8 cellular contexts compared by ENCODE assay signal in the genomic region with DNA sequence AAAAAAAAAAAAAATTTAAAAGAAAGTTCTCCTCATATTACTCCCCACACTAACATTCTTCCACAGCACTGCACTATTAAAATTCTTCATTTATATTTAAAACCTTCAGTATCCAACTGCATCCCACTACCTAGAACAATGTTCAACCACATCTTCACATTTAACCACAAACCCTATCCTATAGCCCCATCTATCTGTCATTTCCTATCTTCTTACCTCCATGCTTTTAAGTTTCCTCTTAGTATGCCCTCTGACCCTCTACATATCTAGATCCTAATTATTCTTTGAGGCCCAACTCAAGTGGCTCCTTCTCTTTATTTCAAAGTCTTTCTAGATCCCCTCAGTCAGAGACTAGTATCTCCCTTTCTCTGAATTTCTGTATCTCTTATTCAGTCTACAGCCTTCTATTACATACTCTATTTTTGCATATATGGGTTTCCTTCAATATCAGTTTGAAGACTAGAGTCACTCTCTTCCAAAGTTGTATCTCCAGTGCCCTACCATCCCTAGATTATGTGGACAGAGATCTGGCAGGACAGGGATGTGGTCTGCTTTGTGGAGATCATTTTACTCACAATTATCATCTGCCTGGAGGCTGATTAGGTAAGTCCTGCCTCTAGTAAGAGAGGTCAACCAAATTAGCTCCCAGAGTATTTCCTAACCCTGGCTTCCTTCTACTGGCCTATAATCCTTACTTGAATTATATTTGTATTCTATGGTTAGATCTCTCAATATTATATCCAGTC. TPM values are rescaled to one million over a fixed set of nuclear protein-coding genes. Genes with fewer than 3 reads are reported as not detected.
DNase-seq lines count a peak whose midpoint lies in the region; ATAC-seq, FAIRE-seq and TF ChIP-seq lines count a peak whose summit lies in the region.

No MANE protein-coding gene starts in this region.

- H3K4me1 Mint-ChIP-seq in activated T-helper 1 cell treated with anti-CD3 and anti-CD28 coated beads, Interleukin-12 subunit alpha, Interleukin-12 subunit beta, Interleukin-2, Interleukin-4 antibody, amounts not matched to agents 30 ng/mL and 10 ng/mL and 1 ng/mL, durations not matched to agents 14 hours and 24 hours and 36 hours (ENCODE audit: low read depth): peaks cover 35% of the 10 kb centered on the region

- peaks cover 27% of the 10 kb centered on the region for H3K4me1 ChIP-seq in HAP-1
- H3K4me1 ChIP-seq in HepG2 (ENCODE audit: insufficient read depth, low read length): peaks cover 32% of the 10 kb centered on the region

- no TSS peak for BruUV-seq in HepG2 (replicated peaks; lab: Mats Ljungman, UMichigan)

- TF ChIP-seq RAD21 in HepG2 (CRISPR knock-in tag; IDR thresholded peaks at IDR 0.05): no peak

- no peaks in the 10 kb centered on the region for H4K20me1 ChIP-seq in HepG2 (ENCODE audit: insufficient read depth, low read length)

- peak overlapping the region; percentile 86 for H3K4me3 ChIP-seq in AG10803 (ENCODE audit: low read length)
- H3K4me3 ChIP-seq in HAP-1: peak overlapping the region; percentile 64
- peak overlapping the region; percentile 73 to 83 (median 81) for H3K4me3 ChIP-seq in HepG2 (replicated peaks in 1 of 3; ENCODE audit: insufficient read depth in 1 of 3, low read depth in 2 of 3, low read length in 3 of 3)

- peak overlapping the region; percentile 75 for H3K9ac ChIP-seq in HepG2 (ENCODE audit: insufficient read depth, low read depth, low read length)

- intact Hi-C loops in activated T-helper 1 cell treated with anti-CD3 and anti-CD28 coated beads, Interleukin-12 subunit alpha, Interleukin-12 subunit beta, Interleukin-2, Interleukin-4 antibody, amounts not matched to agents 30 ng/mL and 10 ng/mL and 1 ng/mL, durations not matched to agents 14 hours and 24 hours and 36 hours (cut with micrococcal nuclease): loop anchor here (2.0 to 10.0 kb wide), 8 partner anchors 45 to 733 kb away; partner anchors contain the start of genes DAPK2, PIF1, USP3 and ZNF609
- intact Hi-C loops in HepG2 (cut with micrococcal nuclease; ENCODE audit: unreplicated experiment): loop anchor here (2.0 kb wide), 2 partner anchors 19 to 339 kb away; no protein-coding TSS in a partner anchor

- H3K4me2 ChIP-seq in HepG2 (ENCODE audit: low read depth, low read length): peak overlapping the region; percentile 87

- DNase-seq in AG10803 (ENCODE audit: low read depth) (no peak), HAP-1 (ENCODE audit: low spot score in 2 of 2) (no peak), HepG2 (ENCODE audit: low spot score) (peak; percentile 50), RWPE1 (ENCODE audit: low spot score) (no peak)
- DNase-seq in activated T-helper 1 cell treated with anti-CD3 and anti-CD28 coated beads, Interleukin-12 subunit alpha, Interleukin-12 subunit beta, Interleukin-2, Interleukin-4 antibody, amounts not matched to agents 30 ng/mL and 10 ng/mL and 1 ng/mL, durations not matched to agents 14 hours and 24 hours and 36 hours (ENCODE audit: low spot score): no peak
- DNase-seq in stimulated activated CD4-positive, alpha-beta T cell treated with anti-CD3 and anti-CD28 coated beads, Interleukin-12 subunit alpha, Interleukin-12 subunit beta, amount 100 ng/mL, for 4 hours: no peak

- peak overlapping the region; percentile 92 for H3K27ac Mint-ChIP-seq in activated T-helper 1 cell treated with anti-CD3 and anti-CD28 coated beads, Interleukin-12 subunit alpha, Interleukin-12 subunit beta, Interleukin-2, Interleukin-4 antibody, amounts not matched to agents 30 ng/mL and 10 ng/mL and 1 ng/mL, durations not matched to agents 14 hours and 24 hours and 36 hours

- POLR2A ChIA-PET in HepG2 (lab: Yijun Ruan, JAX): interaction anchor here (1.4 to 2.9 kb wide), 11 partner anchors 9 to 340 kb away, joined by 3 to 88 read pairs (median 11); partner anchors contain the start of gene PPIB
- POLR2A ChIA-PET in RWPE1 (lab: Yijun Ruan, JAX; ENCODE audit: low non-redundant PET): no interaction called here

- no peak overlapping the region for H2AFZ ChIP-seq in HepG2 (ENCODE audit: low read length)

- H3K79me2 ChIP-seq in HepG2 (ENCODE audit: insufficient read depth, low read length): peaks cover 35% of the 10 kb centered on the region

- H3K27ac ChIP-seq in HepG2 (ENCODE audit: extremely low read length, insufficient read depth, low read length) (peak overlapping the region; percentile 83), RWPE1 (no peak overlapping the region)

- in situ Hi-C loops in HAP-1 (cut with MboI; ENCODE audit: low sequenced_read_pairs) (loop anchor here (25.0 kb wide), 1 partner anchor 930 kb away; the partner anchor contains the start of gene RPS27L), HepG2 (cut with HindIII; ENCODE audit: extremely low pct_ligation_motif_present, low pct_unique_long_range_greater_than_20kb) (no loop called here)

- H3K36me3 ChIP-seq in HAP-1 (replicated peaks) (peaks cover 29% of the 10 kb centered on the region), HepG2 (replicated peaks in 1 of 2; ENCODE audit: control insufficient read depth in 1 of 2, insufficient read depth in 2 of 2, low read length in 2 of 2) (peaks cover 2 to 16% of the 10 kb centered on the region in 2 experiments; a peak in 4 of 5 replicates)

- H3K9me3 Mint-ChIP-seq in activated T-helper 1 cell treated with anti-CD3 and anti-CD28 coated beads, Interleukin-12 subunit alpha, Interleukin-12 subunit beta, Interleukin-2, Interleukin-4 antibody, amounts not matched to agents 30 ng/mL and 10 ng/mL and 1 ng/mL, durations not matched to agents 14 hours and 24 hours and 36 hours: no peaks in the 10 kb centered on the region

- TF ChIP-seq POLR2A in HepG2 (IDR thresholded peaks at IDR 0.05; ENCODE audit: insufficient read depth in 1 of 2, low read depth in 2 of 2, low read length in 2 of 2): no peak

- H3K36me3 Mint-ChIP-seq in activated T-helper 1 cell treated with anti-CD3 and anti-CD28 coated beads, Interleukin-12 subunit alpha, Interleukin-12 subunit beta, Interleukin-2, Interleukin-4 antibody, amounts not matched to agents 30 ng/mL and 10 ng/mL and 1 ng/mL, durations not matched to agents 14 hours and 24 hours and 36 hours (ENCODE audit: low read depth): peaks cover 22% of the 10 kb centered on the region

- no peak for ATAC-seq in HepG2
- ATAC-seq in HG03460 (IDR thresholded peaks at IDR 0.05; ENCODE audit: unreplicated experiment): no peak
- ATAC-seq in HG02642 (IDR thresholded peaks at IDR 0.05; ENCODE audit: poor library complexity, unreplicated experiment): no peak

- H3K27me3 ChIP-seq in HAP-1 (ENCODE audit: low read depth) (no peaks in the 10 kb centered on the region), HepG2 (ENCODE audit: control insufficient read depth in 1 of 2, insufficient read depth in 2 of 2, low read length in 2 of 2) (no peaks in the 10 kb centered on the region; a peak in 1 of 5 replicates)

- H3K9me3 ChIP-seq in HAP-1: no peaks in the 10 kb centered on the region
- no peaks in the 10 kb centered on the region for H3K9me3 ChIP-seq in HepG2 (ENCODE audit: low read length)

- FAIRE-seq in HepG2 (lab: Jason Lieb, UNC): no peak

- H3K27me3 Mint-ChIP-seq in activated T-helper 1 cell treated with anti-CD3 and anti-CD28 coated beads, Interleukin-12 subunit alpha, Interleukin-12 subunit beta, Interleukin-2, Interleukin-4 antibody, amounts not matched to agents 30 ng/mL and 10 ng/mL and 1 ng/mL, durations not matched to agents 14 hours and 24 hours and 36 hours (ENCODE audit: insufficient read depth): no peaks in the 10 kb centered on the region

- CTCF ChIA-PET in HepG2 (lab: Yijun Ruan, JAX; ENCODE audit: low intra/inter-chr PET ratio, low total read pairs): interaction anchor here (0.9 to 1.9 kb wide), 3 partner anchors 23 to 147 kb away, joined by 3 to 6 read pairs (median 5); no protein-coding TSS in a partner anchor
- CTCF ChIA-PET in RWPE1 (lab: Yijun Ruan, JAX): interaction anchor here (1.0 kb wide), 1 partner anchor 147 kb away, joined by 3 read pairs; no protein-coding TSS in a partner anchor

- no peak for TF ChIP-seq EP300 in HepG2 (IDR thresholded peaks at IDR 0.05; ENCODE audit: low read depth in 2 of 2, low read length in 2 of 2)
- TF ChIP-seq EP300 in HepG2 (CRISPR knock-in tag; IDR thresholded peaks at IDR 0.05; ENCODE audit: borderline replicate concordance): no peak

- no peak; the same call in 1 of the 2 replicates for TF ChIP-seq CTCF in AG10803 (conservative IDR thresholded peaks at IDR 0.05; ENCODE audit: low read length)
- peak; percentile 67 for TF ChIP-seq CTCF in HepG2 (CRISPR knock-in tag; IDR thresholded peaks at IDR 0.05)
- no peak for TF ChIP-seq CTCF in RWPE1 (conservative IDR thresholded peaks at IDR 0.05; ENCODE audit: low read depth)

- peak overlapping the region; percentile 96 for H3K4me3 Mint-ChIP-seq in activated T-helper 1 cell treated with anti-CD3 and anti-CD28 coated beads, Interleukin-12 subunit alpha, Interleukin-12 subunit beta, Interleukin-2, Interleukin-4 antibody, amounts not matched to agents 30 ng/mL and 10 ng/mL and 1 ng/mL, durations not matched to agents 14 hours and 24 hours and 36 hours

RNA-seq across cellular contexts. Expression of gene CIAO2A, which starts 1.4 kb away (rescaled TPM):
- 70.1 and 87.1 TPM in 2 replicates for total RNA-seq in activated T-helper 1 cell treated with anti-CD3 and anti-CD28 coated beads, Interleukin-12 subunit alpha, Interleukin-12 subunit beta, Interleukin-2, Interleukin-4 antibody, amounts not matched to agents 30 ng/mL and 10 ng/mL and 1 ng/mL, durations not matched to agents 14 hours and 24 hours and 36 hours
- total RNA-seq in HepG2 (2016; rRNA removed; fragmentation: Illumina TruSeq; extraction: Trizol): 100 and 114 TPM in 2 replicates
- 117 and 120 TPM in 2 replicates for total RNA-seq in HepG2 (2016; cell fraction: cytosol; rRNA removed; fragmentation: Illumina TruSeq; extraction: Trizol; ENCODE audit: low read depth)
- total RNA-seq in HepG2 (2016; cell fraction: insoluble cytoplasmic fraction; rRNA removed; fragmentation: Illumina TruSeq; extraction: Trizol): 104 and 128 TPM in 2 replicates
- total RNA-seq in HepG2 (2016; cell fraction: membrane; rRNA removed; fragmentation: Illumina TruSeq; extraction: Trizol): 188 and 189 TPM in 2 replicates
- total RNA-seq in HepG2 (2016; cell fraction: nucleus; rRNA removed; fragmentation: Illumina TruSeq; extraction: Trizol): 45.9 and 47.2 TPM in 2 replicates
- polyA plus RNA-seq in HepG2 (2011; rRNA removed): 60.7 and 83.0 TPM in 2 replicates
- polyA plus RNA-seq in HepG2 (2011; cell fraction: cytosol; rRNA removed): 47.8 and 57.9 TPM in 2 replicates
- polyA plus RNA-seq in HepG2 (2011; cell fraction: nucleus; rRNA removed): 10.1 and 17.2 TPM in 2 replicates
- polyA plus RNA-seq in HepG2 (2012): 66.7 and 86.2 TPM in 2 replicates
- polyA plus RNA-seq in HepG2 (2016; cell fraction: cytosol; fragmentation: Illumina TruSeq; extraction: Trizol; ENCODE audit: low read depth): 136 and 156 TPM in 2 replicates
- polyA plus RNA-seq in HepG2 (2016; cell fraction: insoluble cytoplasmic fraction; fragmentation: Illumina TruSeq; extraction: Trizol; ENCODE audit: low read depth): 144 and 157 TPM in 2 replicates
- 185 and 196 TPM in 2 replicates for polyA plus RNA-seq in HepG2 (2016; cell fraction: membrane; fragmentation: Illumina TruSeq; extraction: Trizol; ENCODE audit: low read depth)
- 78.4 and 88.1 TPM in 2 replicates for polyA plus RNA-seq in HepG2 (2016; cell fraction: nucleus; fragmentation: Illumina TruSeq; extraction: Trizol; ENCODE audit: insufficient read depth, low read depth)
- polyA minus RNA-seq in HepG2 (2011; rRNA and poly(A)+ RNA removed; ENCODE audit: low replicate concordance): 5.8 and 12.6 TPM in 2 replicates
- polyA minus RNA-seq in HepG2 (2011; cell fraction: cytosol; rRNA and poly(A)+ RNA removed): 13.1 and 13.5 TPM in 2 replicates
- 11.3 and 13.7 TPM in 2 replicates for polyA minus RNA-seq in HepG2 (2011; cell fraction: nucleus; rRNA and poly(A)+ RNA removed)

RNA-seq across cellular contexts. Expression of gene SNX1, which starts 3.5 kb away (rescaled TPM):
- total RNA-seq in activated T-helper 1 cell treated with anti-CD3 and anti-CD28 coated beads, Interleukin-12 subunit alpha, Interleukin-12 subunit beta, Interleukin-2, Interleukin-4 antibody, amounts not matched to agents 30 ng/mL and 10 ng/mL and 1 ng/mL, durations not matched to agents 14 hours and 24 hours and 36 hours: 139 and 147 TPM in 2 replicates
- total RNA-seq in HepG2 (2016; rRNA removed; fragmentation: Illumina TruSeq; extraction: Trizol): 29.3 and 58.2 TPM in 2 replicates
- 12.4 and 14.5 TPM in 2 replicates for total RNA-seq in HepG2 (2016; cell fraction: cytosol; rRNA removed; fragmentation: Illumina TruSeq; extraction: Trizol; ENCODE audit: low read depth)
- total RNA-seq in HepG2 (2016; cell fraction: insoluble cytoplasmic fraction; rRNA removed; fragmentation: Illumina TruSeq; extraction: Trizol): 28.7 and 54.5 TPM in 2 replicates
- 20.0 and 22.0 TPM in 2 replicates for total RNA-seq in HepG2 (2016; cell fraction: membrane; rRNA removed; fragmentation: Illumina TruSeq; extraction: Trizol)
- total RNA-seq in HepG2 (2016; cell fraction: nucleus; rRNA removed; fragmentation: Illumina TruSeq; extraction: Trizol): 37.1 and 41.6 TPM in 2 replicates
- 60.1 and 63.5 TPM in 2 replicates for polyA plus RNA-seq in HepG2 (2011; rRNA removed)
- 48.1 and 49.3 TPM in 2 replicates for polyA plus RNA-seq in HepG2 (2011; cell fraction: cytosol; rRNA removed)
- polyA plus RNA-seq in HepG2 (2011; cell fraction: nucleus; rRNA removed): 116 and 118 TPM in 2 replicates
- polyA plus RNA-seq in HepG2 (2012): 46.7 and 52.1 TPM in 2 replicates
- 14.2 and 16.4 TPM in 2 replicates for polyA plus RNA-seq in HepG2 (2016; cell fraction: cytosol; fragmentation: Illumina TruSeq; extraction: Trizol; ENCODE audit: low read depth)
- polyA plus RNA-seq in HepG2 (2016; cell fraction: insoluble cytoplasmic fraction; fragmentation: Illumina TruSeq; extraction: Trizol; ENCODE audit: low read depth): 117 and 119 TPM in 2 replicates
- polyA plus RNA-seq in HepG2 (2016; cell fraction: membrane; fragmentation: Illumina TruSeq; extraction: Trizol; ENCODE audit: low read depth): 22.7 and 27.4 TPM in 2 replicates
- 118 and 124 TPM in 2 replicates for polyA plus RNA-seq in HepG2 (2016; cell fraction: nucleus; fragmentation: Illumina TruSeq; extraction: Trizol; ENCODE audit: insufficient read depth, low read depth)
- polyA minus RNA-seq in HepG2 (2011; rRNA and poly(A)+ RNA removed; ENCODE audit: low replicate concordance): 89.7 and 117 TPM in 2 replicates
- polyA minus RNA-seq in HepG2 (2011; cell fraction: cytosol; rRNA and poly(A)+ RNA removed): 36.7 and 43.3 TPM in 2 replicates
- polyA minus RNA-seq in HepG2 (2011; cell fraction: nucleus; rRNA and poly(A)+ RNA removed): 56.4 and 70.6 TPM in 2 replicates

RNA-seq across cellular contexts. Expression of gene DAPK2, which starts 46.0 kb away (rescaled TPM):
- 8.6 and 8.7 TPM in 2 replicates for total RNA-seq in activated T-helper 1 cell treated with anti-CD3 and anti-CD28 coated beads, Interleukin-12 subunit alpha, Interleukin-12 subunit beta, Interleukin-2, Interleukin-4 antibody, amounts not matched to agents 30 ng/mL and 10 ng/mL and 1 ng/mL, durations not matched to agents 14 hours and 24 hours and 36 hours
- 0.14 and 0.33 TPM in 2 replicates for total RNA-seq in HepG2 (2016; rRNA removed; fragmentation: Illumina TruSeq; extraction: Trizol)
- total RNA-seq in HepG2 (2016; cell fraction: cytosol; rRNA removed; fragmentation: Illumina TruSeq; extraction: Trizol; ENCODE audit: low read depth): not detected in 2 replicates
- 0.09 TPM in 1 of 2 replicates, not detected in the other for total RNA-seq in HepG2 (2016; cell fraction: insoluble cytoplasmic fraction; rRNA removed; fragmentation: Illumina TruSeq; extraction: Trizol)
- not detected in 2 replicates for total RNA-seq in HepG2 (2016; cell fraction: membrane; rRNA removed; fragmentation: Illumina TruSeq; extraction: Trizol)
- not detected in 2 replicates for total RNA-seq in HepG2 (2016; cell fraction: nucleus; rRNA removed; fragmentation: Illumina TruSeq; extraction: Trizol)
- polyA plus RNA-seq in HepG2 (2011; rRNA removed): 0.63 and 1.3 TPM in 2 replicates
- polyA plus RNA-seq in HepG2 (2011; cell fraction: cytosol; rRNA removed): 0.43 and 1.0 TPM in 2 replicates
- 1.5 and 4.0 TPM in 2 replicates for polyA plus RNA-seq in HepG2 (2011; cell fraction: nucleus; rRNA removed)
- polyA plus RNA-seq in HepG2 (2012): 1.0 and 1.1 TPM in 2 replicates
- polyA plus RNA-seq in HepG2 (2016; cell fraction: cytosol; fragmentation: Illumina TruSeq; extraction: Trizol; ENCODE audit: low read depth): not detected in 2 replicates
- polyA plus RNA-seq in HepG2 (2016; cell fraction: insoluble cytoplasmic fraction; fragmentation: Illumina TruSeq; extraction: Trizol; ENCODE audit: low read depth): 0.14 TPM in 1 of 2 replicates, not detected in the other
- polyA plus RNA-seq in HepG2 (2016; cell fraction: membrane; fragmentation: Illumina TruSeq; extraction: Trizol; ENCODE audit: low read depth): not detected in 2 replicates
- 0.13 and 0.64 TPM in 2 replicates for polyA plus RNA-seq in HepG2 (2016; cell fraction: nucleus; fragmentation: Illumina TruSeq; extraction: Trizol; ENCODE audit: insufficient read depth, low read depth)
- polyA minus RNA-seq in HepG2 (2011; rRNA and poly(A)+ RNA removed; ENCODE audit: low replicate concordance): 0.74 and 9.0 TPM in 2 replicates
- 0.69 and 0.97 TPM in 2 replicates for polyA minus RNA-seq in HepG2 (2011; cell fraction: cytosol; rRNA and poly(A)+ RNA removed)
- polyA minus RNA-seq in HepG2 (2011; cell fraction: nucleus; rRNA and poly(A)+ RNA removed): 1.5 and 2.6 TPM in 2 replicates

RNA-seq across cellular contexts. Expression of gene SNX22, which starts 59.3 kb away (rescaled TPM):
- 0.99 and 1.1 TPM in 2 replicates for total RNA-seq in activated T-helper 1 cell treated with anti-CD3 and anti-CD28 coated beads, Interleukin-12 subunit alpha, Interleukin-12 subunit beta, Interleukin-2, Interleukin-4 antibody, amounts not matched to agents 30 ng/mL and 10 ng/mL and 1 ng/mL, durations not matched to agents 14 hours and 24 hours and 36 hours
- total RNA-seq in HepG2 (2016; rRNA removed; fragmentation: Illumina TruSeq; extraction: Trizol): 3.1 and 5.5 TPM in 2 replicates
- total RNA-seq in HepG2 (2016; cell fraction: cytosol; rRNA removed; fragmentation: Illumina TruSeq; extraction: Trizol; ENCODE audit: low read depth): 1.2 TPM in 2 replicates
- total RNA-seq in HepG2 (2016; cell fraction: insoluble cytoplasmic fraction; rRNA removed; fragmentation: Illumina TruSeq; extraction: Trizol): 3.8 and 4.8 TPM in 2 replicates
- total RNA-seq in HepG2 (2016; cell fraction: membrane; rRNA removed; fragmentation: Illumina TruSeq; extraction: Trizol): 1.7 and 2.0 TPM in 2 replicates
- 5.3 and 5.7 TPM in 2 replicates for total RNA-seq in HepG2 (2016; cell fraction: nucleus; rRNA removed; fragmentation: Illumina TruSeq; extraction: Trizol)
- polyA plus RNA-seq in HepG2 (2011; rRNA removed): 2.3 and 2.4 TPM in 2 replicates
- polyA plus RNA-seq in HepG2 (2011; cell fraction: cytosol; rRNA removed): 1.00 and 1.3 TPM in 2 replicates
- polyA plus RNA-seq in HepG2 (2011; cell fraction: nucleus; rRNA removed): 10.3 and 12.4 TPM in 2 replicates
- 2.3 and 2.6 TPM in 2 replicates for polyA plus RNA-seq in HepG2 (2012)
- 1.4 TPM in 2 replicates for polyA plus RNA-seq in HepG2 (2016; cell fraction: cytosol; fragmentation: Illumina TruSeq; extraction: Trizol; ENCODE audit: low read depth)
- polyA plus RNA-seq in HepG2 (2016; cell fraction: insoluble cytoplasmic fraction; fragmentation: Illumina TruSeq; extraction: Trizol; ENCODE audit: low read depth): 3.3 and 4.2 TPM in 2 replicates
- polyA plus RNA-seq in HepG2 (2016; cell fraction: membrane; fragmentation: Illumina TruSeq; extraction: Trizol; ENCODE audit: low read depth): 1.9 and 2.2 TPM in 2 replicates
- polyA plus RNA-seq in HepG2 (2016; cell fraction: nucleus; fragmentation: Illumina TruSeq; extraction: Trizol; ENCODE audit: insufficient read depth, low read depth): 11.9 and 12.0 TPM in 2 replicates
- 0.68 and 5.4 TPM in 2 replicates for polyA minus RNA-seq in HepG2 (2011; rRNA and poly(A)+ RNA removed; ENCODE audit: low replicate concordance)
- 0.40 and 1.1 TPM in 2 replicates for polyA minus RNA-seq in HepG2 (2011; cell fraction: cytosol; rRNA and poly(A)+ RNA removed)
- polyA minus RNA-seq in HepG2 (2011; cell fraction: nucleus; rRNA and poly(A)+ RNA removed): 7.0 TPM in 2 replicates
